Comparison of ENCODE assay signal across 21 cellular contexts in genomic region chr18:63195410-63196159, GRCh38.
DNase-seq lines count a peak whose midpoint lies in the region; ATAC-seq and TF ChIP-seq lines count a peak whose summit lies in the region.
"Had no signal": no experiment of that assay in that cellular context is flagged by ENCODE, and none has a peak within 500 bp of the region (broad histone marks: within the 10 kb centered on the region; RNA-seq: fewer than 3 reads in every experiment).

No MANE protein-coding gene starts in this region.

- intact Hi-C loops in CD4-positive, alpha-beta memory T cell (cut with micrococcal nuclease) = loop anchor here (2.0 kb wide), 1 partner anchor 121 kb away; no protein-coding TSS in a partner anchor

- H2AFZ ChIP-seq in osteoblast (ENCODE audit: low read length) = no peak overlapping the region
- H2AFZ ChIP-seq: GM23248, neural progenitor cell had no signal

- no peak for TF ChIP-seq CTCF in osteoblast (IDR thresholded peaks at IDR 0.05; ENCODE audit: extremely low read depth, low read depth, low read length)

- H3K27ac Mint-ChIP-seq in CD4-positive, CD25-positive, alpha-beta regulatory T cell = peak overlapping the region; percentile 15 to 72 (median 71)
- H3K27ac Mint-ChIP-seq in CD4-positive, alpha-beta memory T cell = peak overlapping the region in 4 of 7 donors; percentile 8 to 77 (median 34)
- H3K27ac Mint-ChIP-seq in T-helper 17 cell = peak overlapping the region; percentile 27
- H3K27ac Mint-ChIP-seq: activated T-helper 1 cell treated with anti-CD3 and anti-CD28 coated beads, Interleukin-12 subunit alpha, Interleukin-12 subunit beta, Interleukin-2, Interleukin-4 antibody, amounts not matched to agents 30 ng/mL and 10 ng/mL and 1 ng/mL, durations not matched to agents 14 hours and 24 hours and 36 hours; neural progenitor cell had no signal

- no peaks in the 10 kb centered on the region for H3K9me3 ChIP-seq in CD4-positive, CD25-positive, alpha-beta regulatory T cell (ENCODE audit: control insufficient read depth in 2 of 2, low read length in 2 of 2)
- H3K9me3 ChIP-seq in CD4-positive, alpha-beta memory T cell (ENCODE audit: control insufficient read depth in 1 of 2, low read length in 2 of 2) = no peaks in the 10 kb centered on the region
- H3K9me3 ChIP-seq in T-helper 17 cell (ENCODE audit: control insufficient read depth, low read length, poor library complexity, severe bottlenecking) = no peaks in the 10 kb centered on the region
- no peaks in the 10 kb centered on the region for H3K9me3 ChIP-seq in muscle layer of duodenum (ENCODE audit: control insufficient read depth in 1 of 2, low read length in 2 of 2)
- no peaks in the 10 kb centered on the region for H3K9me3 ChIP-seq in osteoblast (ENCODE audit: low read depth, low read length)
- H3K9me3 ChIP-seq: Caco-2, prostate gland had no signal

- H3K36me3 Mint-ChIP-seq in CD4-positive, CD25-positive, alpha-beta regulatory T cell = peaks cover 11% of the 10 kb centered on the region
- peaks cover 7 to 13% of the 10 kb centered on the region in 2 donors for H3K36me3 Mint-ChIP-seq in CD4-positive, alpha-beta memory T cell
- H3K36me3 Mint-ChIP-seq in T-helper 17 cell (ENCODE audit: low read depth) = no peaks in the 10 kb centered on the region
- H3K36me3 Mint-ChIP-seq: neural progenitor cell had no signal

- no peak overlapping the region for H3K4me2 ChIP-seq in osteoblast (ENCODE audit: insufficient read depth, low read length)
- H3K4me2 ChIP-seq: neural progenitor cell had no signal

- no peak for ATAC-seq in CD4-positive, CD25-positive, alpha-beta regulatory T cell (ENCODE audit: low read depth in 2 of 2)
- ATAC-seq in T-helper 17 cell (no peak), GM19035 (IDR thresholded peaks at IDR 0.05; ENCODE audit: unreplicated experiment) (no peak), GM19324 (IDR thresholded peaks at IDR 0.05; ENCODE audit: low FRiP score, unreplicated experiment) (no peak)

- CTCF ChIA-PET in CD4-positive, alpha-beta memory T cell (lab: Charles Lee; ENCODE audit: partially characterized antibody) = interaction anchor here (1.0 to 4.8 kb wide), 11 partner anchors 12 to 123 kb away, joined by 3 to 32 read pairs (median 4); partner anchors contain the start of gene BCL2

- POLR2A ChIA-PET in CD4-positive, alpha-beta memory T cell (lab: Charles Lee; ENCODE audit: partially characterized antibody) = interaction anchor here (0.6 to 4.2 kb wide), 13 partner anchors 8 to 125 kb away, joined by 3 to 40 read pairs (median 4); partner anchors contain the start of gene BCL2

- H3K36me3 ChIP-seq in CD4-positive, CD25-positive, alpha-beta regulatory T cell (ENCODE audit: control insufficient read depth, insufficient read depth, low read length) = peaks cover 2% of the 10 kb centered on the region
- H3K36me3 ChIP-seq in CD4-positive, alpha-beta memory T cell (ENCODE audit: insufficient read depth, low read length) = no peaks in the 10 kb centered on the region
- H3K36me3 ChIP-seq in muscle layer of duodenum (ENCODE audit: control insufficient read depth in 1 of 2, insufficient read depth in 2 of 2, low read length in 2 of 2) (no peaks in the 10 kb centered on the region), osteoblast (ENCODE audit: insufficient read depth, low read length) (no peaks in the 10 kb centered on the region)
- H3K36me3 ChIP-seq: brain microvascular endothelial cell, neural progenitor cell, prostate gland had no signal

- peaks cover 11 to 43% (median 24%) of the 10 kb centered on the region in 4 donors for H3K4me1 Mint-ChIP-seq in CD4-positive, CD25-positive, alpha-beta regulatory T cell
- H3K4me1 Mint-ChIP-seq in CD4-positive, alpha-beta memory T cell = peaks cover 17 to 42% (median 25%) of the 10 kb centered on the region in 4 donors
- peaks cover 27% of the 10 kb centered on the region for H3K4me1 Mint-ChIP-seq in T-helper 17 cell

- peak overlapping the region; percentile 10 for H3K27ac ChIP-seq in CD4-positive, CD25-positive, alpha-beta regulatory T cell (ENCODE audit: insufficient read depth, low read length, poor library complexity, severe bottlenecking)
- H3K27ac ChIP-seq in CD4-positive, alpha-beta memory T cell (ENCODE audit: low read depth, low read length) = no peak overlapping the region
- H3K27ac ChIP-seq in muscle layer of duodenum (ENCODE audit: low read length) = peak overlapping the region; percentile 5
- no peak overlapping the region for H3K27ac ChIP-seq in osteoblast (ENCODE audit: low read depth, low read length)
- H3K27ac ChIP-seq: brain microvascular endothelial cell, GM23248, neural progenitor cell, prostate gland, skin epidermis had no signal

- H3K9me3 Mint-ChIP-seq in CD4-positive, CD25-positive, alpha-beta regulatory T cell = no peaks in the 10 kb centered on the region
- no peaks in the 10 kb centered on the region for H3K9me3 Mint-ChIP-seq in CD4-positive, alpha-beta memory T cell
- H3K9me3 Mint-ChIP-seq: activated T-helper 1 cell treated with anti-CD3 and anti-CD28 coated beads, Interleukin-12 subunit alpha, Interleukin-12 subunit beta, Interleukin-2, Interleukin-4 antibody, amounts not matched to agents 30 ng/mL and 10 ng/mL and 1 ng/mL, durations not matched to agents 14 hours and 24 hours and 36 hours; neural progenitor cell had no signal

- no peaks in the 10 kb centered on the region for H3K27me3 Mint-ChIP-seq in CD4-positive, CD25-positive, alpha-beta regulatory T cell
- no peaks in the 10 kb centered on the region for H3K27me3 Mint-ChIP-seq in CD4-positive, alpha-beta memory T cell
- no peaks in the 10 kb centered on the region for H3K27me3 Mint-ChIP-seq in T-helper 17 cell

- peaks cover 36% of the 10 kb centered on the region for H3K4me1 ChIP-seq in CD4-positive, CD25-positive, alpha-beta regulatory T cell (ENCODE audit: control insufficient read depth, insufficient read depth, low read length, poor library complexity, severe bottlenecking)
- peaks cover 58% of the 10 kb centered on the region for H3K4me1 ChIP-seq in CD4-positive, alpha-beta memory T cell (ENCODE audit: insufficient read depth, low read length)
- peaks cover 0 to 3% of the 10 kb centered on the region in 2 donors for H3K4me1 ChIP-seq in muscle layer of duodenum (ENCODE audit: control insufficient read depth in 1 of 2, insufficient read depth in 2 of 2, low read length in 2 of 2)
- no peaks in the 10 kb centered on the region for H3K4me1 ChIP-seq in osteoblast (ENCODE audit: insufficient read depth, low read length)
- H3K4me1 ChIP-seq: Caco-2, neural progenitor cell had no signal

- H4K20me1 ChIP-seq in osteoblast (ENCODE audit: insufficient read depth, low read length) = no peaks in the 10 kb centered on the region

- no peak overlapping the region for H3K4me3 Mint-ChIP-seq in CD4-positive, CD25-positive, alpha-beta regulatory T cell
- no peak overlapping the region for H3K4me3 Mint-ChIP-seq in CD4-positive, alpha-beta memory T cell
- no peak overlapping the region for H3K4me3 Mint-ChIP-seq in T-helper 17 cell
- H3K4me3 Mint-ChIP-seq: activated T-helper 1 cell treated with anti-CD3 and anti-CD28 coated beads, Interleukin-12 subunit alpha, Interleukin-12 subunit beta, Interleukin-2, Interleukin-4 antibody, amounts not matched to agents 30 ng/mL and 10 ng/mL and 1 ng/mL, durations not matched to agents 14 hours and 24 hours and 36 hours; neural progenitor cell had no signal

- no peaks in the 10 kb centered on the region for H3K27me3 ChIP-seq in CD4-positive, CD25-positive, alpha-beta regulatory T cell (ENCODE audit: control insufficient read depth, insufficient read depth, low read length)
- H3K27me3 ChIP-seq in CD4-positive, alpha-beta memory T cell (ENCODE audit: insufficient read depth, low read length) = no peaks in the 10 kb centered on the region
- H3K27me3 ChIP-seq in muscle layer of duodenum (ENCODE audit: low read depth, low read length) (no peaks in the 10 kb centered on the region), osteoblast (ENCODE audit: insufficient read depth, low read length) (no peaks in the 10 kb centered on the region)
- H3K27me3 ChIP-seq: brain microvascular endothelial cell, neural progenitor cell had no signal

- H3K4me3 ChIP-seq in CD4-positive, CD25-positive, alpha-beta regulatory T cell (ENCODE audit: low read depth, low read length) = no peak overlapping the region
- H3K4me3 ChIP-seq in CD4-positive, alpha-beta memory T cell (ENCODE audit: low read length in 2 of 2) = no peak overlapping the region
- no peak overlapping the region for H3K4me3 ChIP-seq in muscle layer of duodenum (ENCODE audit: low read depth in 1 of 2, low read length in 2 of 2)
- no peak overlapping the region for H3K4me3 ChIP-seq in osteoblast (ENCODE audit: insufficient read depth, low read length)
- H3K4me3 ChIP-seq: GM23248, neural progenitor cell, prostate gland, skin epidermis had no signal

- no peaks in the 10 kb centered on the region for H3K79me2 ChIP-seq in osteoblast (ENCODE audit: insufficient read depth, low read length)

- DNase-seq in CD4-positive, CD25-positive, alpha-beta regulatory T cell = no peak
- no peak for DNase-seq in CD4-positive, alpha-beta memory T cell
- no peak for DNase-seq in T-helper 17 cell
- DNase-seq in osteoblast (ENCODE audit: insufficient read length, low spot score, missing footprints) = no peak
- DNase-seq in NCI-H510A treated with DMSO at 0.1 percent for 48 hours (lab: John Stamatoyannopoulos, UW) = no peak
- DNase-seq: activated CD4-positive, alpha-beta T cell treated with anti-CD3 and anti-CD28 coated beads, Interleukin-2, amount 50 U/mL, for 4 hours; brain microvascular endothelial cell; Caco-2; EL; GM23248; IMR-90; NCI-H774; SIG-M5; T-helper 1 cell had no signal

Comparison
In these comparisons a context has a peak if more than half of its experiments do, and no peak if none do; other contexts are left out.
1. H3K27ac ChIP-seq: peak in CD4-positive, CD25-positive, alpha-beta regulatory T cell (single experiment) and muscle layer of duodenum (single experiment); none in CD4-positive, alpha-beta memory T cell (single experiment) and osteoblast (single experiment).
2. Peak in every context shown above with its lines, with median percentiles within 50 percentile points of each other: H3K27ac Mint-ChIP-seq.